ENCODE assay signal across 19 cellular contexts in the genomic region with DNA sequence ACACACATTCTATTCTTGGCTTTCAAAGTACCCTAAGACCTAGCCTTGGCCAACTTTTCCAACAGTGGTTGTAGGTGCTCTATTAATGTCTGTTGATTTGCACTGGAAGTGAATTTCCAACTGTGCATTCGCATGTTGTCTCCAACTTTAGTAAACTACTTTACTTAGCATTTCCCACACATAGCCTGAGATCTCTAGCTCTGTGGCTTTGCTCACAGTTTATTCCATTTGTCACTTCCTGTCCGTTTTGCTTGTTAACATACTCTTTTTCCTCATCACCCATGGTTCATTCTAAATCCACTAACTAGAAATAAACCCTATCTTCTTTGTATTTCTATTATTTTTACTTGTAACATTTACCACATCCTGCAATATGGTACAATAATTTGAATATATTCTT.
DNase-seq lines count a peak whose midpoint lies in the region; ATAC-seq, FAIRE-seq and TF ChIP-seq lines count a peak whose summit lies in the region.
"Had no signal": no experiment of that assay in that cellular context is flagged by ENCODE, and none has a peak within 500 bp of the region (broad histone marks: within the 10 kb centered on the region; RNA-seq: fewer than 3 reads in every experiment).

No MANE protein-coding gene starts in this region.

- peaks cover 10% of the 10 kb centered on the region for H3K4me1 Mint-ChIP-seq in T-helper 2 cell treated with Interferon-gamma antibody and Interleukin-4, amounts not matched to agents 5 μg/mL and 100 μg/mL, for 36 hours (ENCODE audit: low read depth)
- H3K4me1 Mint-ChIP-seq: CD8-positive, alpha-beta memory T cell had no signal

- no peak overlapping the region for H3K4me3 ChIP-seq in AG10803 (ENCODE audit: low read length)
- peak overlapping the region; percentile 36 for H3K4me3 ChIP-seq in OCI-LY1 (ENCODE audit: low read depth, low read length, poor library complexity, severe bottlenecking)
- H3K4me3 ChIP-seq in brain microvascular endothelial cell (ENCODE audit: low read depth, low read length) = no peak overlapping the region
- H3K4me3 ChIP-seq: breast epithelium, GM23338, MG63 had no signal

- H3K27ac Mint-ChIP-seq in T-helper 2 cell treated with Interferon-gamma antibody and Interleukin-4, amounts not matched to agents 5 μg/mL and 100 μg/mL, for 36 hours = no peak overlapping the region
- H3K27ac Mint-ChIP-seq: CD8-positive, alpha-beta memory T cell; GM23338; T-cell had no signal

- H3K79me2 ChIP-seq in OCI-LY1 (ENCODE audit: insufficient read depth, low read length) = no peaks in the 10 kb centered on the region

- TF ChIP-seq POLR2A in H54 (IDR thresholded peaks at IDR 0.05; ENCODE audit: low read depth, low read length) = no peak

- H3K27me3 ChIP-seq in OCI-LY1 (ENCODE audit: insufficient read depth, low read length) = no peaks in the 10 kb centered on the region
- H3K27me3 ChIP-seq in brain microvascular endothelial cell (replicated peaks) = no peaks in the 10 kb centered on the region
- H3K27me3 ChIP-seq: breast epithelium, MG63 had no signal

- H3K27ac ChIP-seq in OCI-LY1 (ENCODE audit: low read depth, low read length, poor library complexity, severe bottlenecking) (peak overlapping the region; percentile 83), brain microvascular endothelial cell (peak overlapping the region; percentile 56)
- H3K27ac ChIP-seq: breast epithelium had no signal

- no peaks in the 10 kb centered on the region for H3K36me3 Mint-ChIP-seq in T-helper 2 cell treated with Interferon-gamma antibody and Interleukin-4, amounts not matched to agents 5 μg/mL and 100 μg/mL, for 36 hours (ENCODE audit: low read depth)
- H3K36me3 Mint-ChIP-seq: CD8-positive, alpha-beta memory T cell; T-cell had no signal

- TF ChIP-seq CTCF in AG10803 (conservative IDR thresholded peaks at IDR 0.05; ENCODE audit: low read length) (no peak), OCI-LY1 (IDR thresholded peaks at IDR 0.05; ENCODE audit: low read length) (no peak), brain microvascular endothelial cell (IDR thresholded peaks at IDR 0.05; ENCODE audit: low read depth, low read length, missing control alignments) (no peak)

- H3K4me3 Mint-ChIP-seq in T-helper 2 cell treated with Interferon-gamma antibody and Interleukin-4, amounts not matched to agents 5 μg/mL and 100 μg/mL, for 36 hours = no peak overlapping the region
- H3K4me3 Mint-ChIP-seq: CD8-positive, alpha-beta memory T cell; GM23338; T-cell had no signal

- in situ Hi-C loops in brain microvascular endothelial cell (cut with HindIII; ENCODE audit: low pct_ligation_motif_present, low sequenced_read_pairs) = no loop called here

- DNase-seq in AG10803 (ENCODE audit: low read depth) (peak; percentile 20), H54 (ENCODE audit: insufficient read length, low spot score) (no peak), brain microvascular endothelial cell (no peak), left colon (no peak), 8988T (no peak), epidermal melanocyte (ENCODE audit: insufficient read length, low spot score) (no peak)
- DNase-seq in T-helper 2 cell treated with Interferon-gamma antibody and Interleukin-4, amounts not matched to agents 5 μg/mL and 100 μg/mL, for 36 hours (ENCODE audit: low spot score) = no peak
- DNase-seq: activated CD4-positive, alpha-beta T cell treated with anti-CD3 and anti-CD28 coated beads for 1 hour; activated naive CD4-positive, alpha-beta T cell treated with anti-CD3 and anti-CD28 coated beads, Interleukin-2, amount 50 U/mL, for 16 hours; CD8-positive, alpha-beta memory T cell; MG63; NCI-H69; stimulated activated CD4-positive, alpha-beta T cell treated with anti-CD3 and anti-CD28 coated beads, Interleukin-1b, Interleukin-23, amount 100 ng/mL, for 48 hours; substantia nigra; T-cell had no signal

- H2AFZ ChIP-seq in OCI-LY1 (ENCODE audit: low read length) = 0 out of 2 replicates have a peak overlapping the region, but pooled peaks have one; percentile 18
- H2AFZ ChIP-seq: GM23338 had no signal

- H3K27me3 Mint-ChIP-seq in T-helper 2 cell treated with Interferon-gamma antibody and Interleukin-4, amounts not matched to agents 5 μg/mL and 100 μg/mL, for 36 hours (ENCODE audit: low read depth) = peaks cover 8% of the 10 kb centered on the region

- H3K36me3 ChIP-seq in OCI-LY1 (ENCODE audit: insufficient read depth, low read length) = no peaks in the 10 kb centered on the region
- H3K36me3 ChIP-seq in brain microvascular endothelial cell (replicated peaks) = no peaks in the 10 kb centered on the region
- H3K36me3 ChIP-seq: breast epithelium, MG63 had no signal

- peaks cover 53% of the 10 kb centered on the region for H3K4me1 ChIP-seq in OCI-LY1 (ENCODE audit: insufficient read depth, low read length, severe bottlenecking)
- H3K4me1 ChIP-seq: breast epithelium had no signal

- no peaks in the 10 kb centered on the region for H3K9me2 ChIP-seq in OCI-LY1 (ENCODE audit: low read depth, low read length)

- peak overlapping the region; percentile 50 for H3K9ac ChIP-seq in OCI-LY1 (ENCODE audit: low read length)

- 0 out of 2 replicates have a peak, but pooled peaks cover 4% of the 10 kb centered on the region for H3F3A ChIP-seq in OCI-LY1 (ENCODE audit: insufficient read depth, low read length)

- no peak for ATAC-seq in left colon
- ATAC-seq: GM23338, T-cell had no signal

- no peaks in the 10 kb centered on the region for H4K20me1 ChIP-seq in OCI-LY1 (ENCODE audit: insufficient read depth, low read length)

- no peaks in the 10 kb centered on the region for H3K9me3 ChIP-seq in OCI-LY1 (ENCODE audit: low read length)
- H3K9me3 ChIP-seq: breast epithelium, MG63 had no signal

- intact Hi-C loops in left colon (cut with DNase I, micrococcal nuclease) = no loop called here

- peak overlapping the region; percentile 57 for H3K4me2 ChIP-seq in OCI-LY1 (ENCODE audit: low read length)
- H3K4me2 ChIP-seq: GM23338 had no signal

- FAIRE-seq in H54 (lab: Jason Lieb, UNC) = peak; percentile 50
- FAIRE-seq: RCC 7860 had no signal

- H3K9me3 Mint-ChIP-seq in T-helper 2 cell treated with Interferon-gamma antibody and Interleukin-4, amounts not matched to agents 5 μg/mL and 100 μg/mL, for 36 hours = no peaks in the 10 kb centered on the region
- H3K9me3 Mint-ChIP-seq: CD8-positive, alpha-beta memory T cell; GM23338; T-cell had no signal
